8 cellular contexts compared by ENCODE assay signal in the genomic region with DNA sequence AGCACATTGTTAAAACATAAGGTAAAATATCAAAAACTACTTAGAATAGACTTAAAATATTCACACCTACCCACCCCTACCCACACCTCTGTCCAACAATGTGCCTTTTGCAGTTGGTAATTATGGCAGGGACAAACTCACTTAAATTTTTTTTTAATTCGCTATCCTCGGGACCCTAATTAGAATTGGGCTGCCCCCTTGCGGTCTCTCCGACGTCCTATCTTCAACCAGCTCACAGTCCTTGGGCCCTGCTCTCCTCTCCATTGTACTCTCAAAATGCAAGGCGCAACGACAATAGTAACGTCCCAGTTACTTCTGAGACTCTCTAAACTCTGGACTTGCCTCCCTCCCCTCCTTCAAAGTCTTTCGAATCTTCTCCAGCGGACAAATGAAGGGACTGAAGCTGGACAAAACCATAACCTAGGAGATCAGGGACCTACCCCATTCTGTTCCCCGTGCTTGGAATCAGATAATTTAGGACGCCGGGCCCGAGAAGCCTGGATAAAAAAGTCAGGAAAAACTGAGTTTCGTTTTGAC. TPM values are rescaled to one million over a fixed set of nuclear protein-coding genes. Genes with fewer than 3 reads are reported as not detected.
DNase-seq lines count a peak whose midpoint lies in the region; ATAC-seq and TF ChIP-seq lines count a peak whose summit lies in the region.

No MANE protein-coding gene starts in this region.

- H3K27me3 ChIP-seq in lung (ENCODE audit: control insufficient read depth, insufficient read depth), result no peaks in the 10 kb centered on the region

- TF ChIP-seq CTCF in lung (IDR thresholded peaks at IDR 0.05; ENCODE audit: control extremely low read depth, extremely low read depth), result peak; percentile 58

- H3K9me3 ChIP-seq in lung (ENCODE audit: control insufficient read depth in 2 of 2, insufficient read depth in 1 of 2, low read length in 1 of 2), result no peaks in the 10 kb centered on the region

- H3K27ac ChIP-seq in lung (ENCODE audit: low read depth in 1 of 2, low read length in 1 of 2), result peak overlapping the region; percentile 86 to 97

- no peak overlapping the region for H3K4me3 ChIP-seq in lung

- 6% methylated on average over 15 of the region's 15 CpGs for WGBS in lung, 2 donors

- ATAC-seq in lung (ENCODE audit: insufficient read depth, low FRiP score) (peak; percentile 48), GM21576 (IDR thresholded peaks at IDR 0.05; ENCODE audit: unreplicated experiment) (no peak)

- DNase-seq in activated gamma-delta T cell treated with Interleukin-2 at 50 U/mL for 16 hours, result peak; percentile 58
- DNase-seq in activated gamma-delta T cell (lab: John Stamatoyannopoulos, UW), result no peak
- DNase-seq in NCI-H2227 treated with DMSO at 0.1 percent for 48 hours (lab: John Stamatoyannopoulos, UW), result peak; percentile 65
- peak; percentile 71 for DNase-seq in activated CD4-positive, alpha-beta T cell treated with anti-CD3 and anti-CD28 coated beads for 48 hours
- peak; percentile 67 for DNase-seq in ecto neural progenitor cell (ENCODE audit: low spot score)
- DNase-seq in lung (ENCODE audit: low spot score), result peak; percentile 61
- DNase-seq in stimulated activated CD4-positive, alpha-beta T cell treated with anti-CD3 and anti-CD28 coated beads, Interleukin-4, amount 100 ng/mL, for 48 hours (ENCODE audit: low read depth in 2 of 2), result peak; percentile 34 to 50

- H3K4me1 ChIP-seq in lung (ENCODE audit: control insufficient read depth in 2 of 2, insufficient read depth in 2 of 2, low read length in 2 of 2), result peaks cover 3 to 4% of the 10 kb centered on the region in 2 donors

- H3K36me3 ChIP-seq in lung (ENCODE audit: control insufficient read depth in 2 of 2, insufficient read depth in 2 of 2, low read length in 2 of 2), result peaks cover 0 to 2% of the 10 kb centered on the region in 2 donors

RNA-seq across cellular contexts. Expression of a gene that starts 1.1 kb away (rescaled TPM):
- total RNA-seq in lung, result 1 to 10 TPM; 1.3 to 6.5 TPM
- polyA plus RNA-seq in lung, result 1 to 10 TPM; 3.4 to 8.0 TPM

RNA-seq across cellular contexts. Expression of a gene that starts 8.7 kb away (rescaled TPM):
- 10 to 100 TPM in 1 of 2 donors, 1 to 10 TPM in 1; 7.0 to 39.6 TPM for total RNA-seq in lung
- 10 to 100 TPM in 1 of 2 donors, 1 to 10 TPM in 1; 9.7 to 21.3 TPM for polyA plus RNA-seq in lung

RNA-seq across cellular contexts. Expression of a gene that starts 12.4 kb away (rescaled TPM):
- 10 to 100 TPM; 31.4 to 53.1 TPM for total RNA-seq in lung
- 100 to 1,000 TPM in 1 of 2 donors, 10 to 100 TPM in 1; 48.5 to 169 TPM for polyA plus RNA-seq in lung

RNA-seq across cellular contexts. Expression of a gene that starts 12.5 kb away (rescaled TPM):
- total RNA-seq in lung, result 100 to 1,000 TPM in 1 of 2 donors, 10 to 100 TPM in 1; 95.0 to 142 TPM
- polyA plus RNA-seq in lung, result 100 to 1,000 TPM; 128 to 164 TPM

RNA-seq across cellular contexts. Expression of a gene that starts 23.7 kb away (rescaled TPM):
- under 1 TPM; 0.14 to 0.40 TPM for total RNA-seq in lung
- polyA plus RNA-seq in lung, result under 1 TPM; 0.19 to 0.30 TPM
